Comparison of ENCODE assay signal across 8 cellular contexts in genomic region chr14:75259946-75260545, GRCh38. TPM values are rescaled to one million over a fixed set of nuclear protein-coding genes. Genes with fewer than 3 reads are reported as not detected.
DNase-seq lines count a peak whose midpoint lies in the region; ATAC-seq, FAIRE-seq and TF ChIP-seq lines count a peak whose summit lies in the region.
"Had no signal": no experiment of that assay in that cellular context is flagged by ENCODE, and none has a peak within 500 bp of the region (broad histone marks: within the 10 kb centered on the region; RNA-seq: fewer than 3 reads in every experiment).

No MANE protein-coding gene starts in this region.

- intact Hi-C loops in stomach (cut with DNase I; ENCODE audit: low total_unique reads) = no loop called here

- H3K27ac ChIP-seq in iPS-18a (ENCODE audit: low read length) (peak overlapping the region; percentile 96), stomach (peak overlapping the region in 4 of 5 donors; percentile 91 to 98 (median 97))

- ATAC-seq in GM19395 (IDR thresholded peaks at IDR 0.05; ENCODE audit: unreplicated experiment) = no peak

- peak; percentile 54 for DNase-seq in HTR-8/SVneo (ENCODE audit: insufficient read length, low spot score)
- DNase-seq in activated CD4-positive, alpha-beta memory T cell treated with anti-CD3 and anti-CD28 coated beads, Interleukin-2, amount 10 ng/mL, durations not matched to agents 7 days and 5 days = no peak
- no peak for DNase-seq in stomach
- no peak for DNase-seq in NCI-H1417 treated with DMSO at 0.1 percent for 48 hours (lab: John Stamatoyannopoulos, UW)
- DNase-seq in SW480 (ENCODE audit: low spot score) = no peak
- DNase-seq: activated effector memory CD4-positive, alpha-beta T cell treated with Interleukin-2 at 50 U/mL for 16 hours had no signal

- POLR2A ChIA-PET in activated CD4-positive, alpha-beta memory T cell treated with anti-CD3 and anti-CD28 coated beads, Interleukin-2, amount 10 ng/mL, durations not matched to agents 7 days and 5 days (lab: Charles Lee) = interaction anchor here (1.5 to 2.3 kb wide), 4 partner anchors 11 to 34 kb away, joined by 3 to 21 read pairs (median 6); no protein-coding TSS in a partner anchor

- H3K36me3 Mint-ChIP-seq in activated CD4-positive, alpha-beta memory T cell treated with anti-CD3 and anti-CD28 coated beads, Interleukin-2, amount 10 ng/mL, durations not matched to agents 7 days and 5 days (ENCODE audit: low read depth) = no peaks in the 10 kb centered on the region

- CTCF ChIA-PET in activated CD4-positive, alpha-beta memory T cell treated with anti-CD3 and anti-CD28 coated beads, Interleukin-2, amount 10 ng/mL, durations not matched to agents 7 days and 5 days (lab: Charles Lee) = interaction anchor here (1.0 to 1.8 kb wide), 2 partner anchors 129 to 259 kb away, joined by 3 to 6 read pairs; no protein-coding TSS in a partner anchor

- peaks cover 13% of the 10 kb centered on the region for H3K4me1 ChIP-seq in iPS-18a (ENCODE audit: control insufficient read depth, low read depth, low read length)
- H3K4me1 ChIP-seq in stomach = peaks cover 24 to 38% (median 27%) of the 10 kb centered on the region in 4 donors

- TF ChIP-seq POLR2A in stomach (IDR thresholded peaks at IDR 0.05) = no peak

- TF ChIP-seq CTCF in stomach (IDR thresholded peaks at IDR 0.05) = no peak

- TF ChIP-seq EP300 in stomach (IDR thresholded peaks at IDR 0.05) = no peak

- no peak for FAIRE-seq in HTR-8/SVneo (lab: Jason Lieb, UNC)

- peak overlapping the region; percentile 89 for H3K4me3 ChIP-seq in iPS-18a (ENCODE audit: low read length)
- peak overlapping the region in 1 of 4 donors; percentile 34 for H3K4me3 ChIP-seq in stomach

- H3K9me3 ChIP-seq in iPS-18a (ENCODE audit: control insufficient read depth, low read depth, low read length) (no peaks in the 10 kb centered on the region), stomach (no peaks in the 10 kb centered on the region)

- peaks cover 6% of the 10 kb centered on the region for H3K27me3 ChIP-seq in iPS-18a (ENCODE audit: control insufficient read depth, insufficient read depth, low read length)
- no peaks in the 10 kb centered on the region for H3K27me3 ChIP-seq in stomach

- H3K27me3 Mint-ChIP-seq in activated CD4-positive, alpha-beta memory T cell treated with anti-CD3 and anti-CD28 coated beads, Interleukin-2, amount 10 ng/mL, durations not matched to agents 7 days and 5 days = peaks cover 37% of the 10 kb centered on the region

- peaks cover 23% of the 10 kb centered on the region for H3K4me1 Mint-ChIP-seq in activated CD4-positive, alpha-beta memory T cell treated with anti-CD3 and anti-CD28 coated beads, Interleukin-2, amount 10 ng/mL, durations not matched to agents 7 days and 5 days

- WGBS in stomach, 5 donors = 37 to 51% (median 47%) methylated on average over 6 of the region's 6 CpGs

- no peaks in the 10 kb centered on the region for H3K9me3 Mint-ChIP-seq in activated CD4-positive, alpha-beta memory T cell treated with anti-CD3 and anti-CD28 coated beads, Interleukin-2, amount 10 ng/mL, durations not matched to agents 7 days and 5 days

- H3K9ac ChIP-seq in iPS-18a (ENCODE audit: low read length) = peak overlapping the region; percentile 98

- H3K36me3 ChIP-seq in iPS-18a (ENCODE audit: control insufficient read depth, low read depth, low read length) = no peaks in the 10 kb centered on the region
- H3K36me3 ChIP-seq in stomach = no peaks in the 10 kb centered on the region

- H3K4me3 Mint-ChIP-seq in activated CD4-positive, alpha-beta memory T cell treated with anti-CD3 and anti-CD28 coated beads, Interleukin-2, amount 10 ng/mL, durations not matched to agents 7 days and 5 days = no peak overlapping the region

- H3K27ac Mint-ChIP-seq in activated CD4-positive, alpha-beta memory T cell treated with anti-CD3 and anti-CD28 coated beads, Interleukin-2, amount 10 ng/mL, durations not matched to agents 7 days and 5 days = peak overlapping the region; percentile 50

RNA-seq across cellular contexts. Expression of gene FOS, which starts 18.6 kb away (rescaled TPM):
- total RNA-seq in activated CD4-positive, alpha-beta memory T cell treated with anti-CD3 and anti-CD28 coated beads, Interleukin-2, amount 10 ng/mL, durations not matched to agents 7 days and 5 days = 10 to 100 TPM; 49.7 to 53.5 TPM
- total RNA-seq in stomach = 1,000 to 10,000 TPM in 1 of 5 donors, 100 to 1,000 TPM in 4; 134 to 1,274 (median 649) TPM
- 10 to 100 TPM; 62.2 to 82.0 (median 77.1) TPM for polyA plus RNA-seq in stomach
